In the genomic region with DNA sequence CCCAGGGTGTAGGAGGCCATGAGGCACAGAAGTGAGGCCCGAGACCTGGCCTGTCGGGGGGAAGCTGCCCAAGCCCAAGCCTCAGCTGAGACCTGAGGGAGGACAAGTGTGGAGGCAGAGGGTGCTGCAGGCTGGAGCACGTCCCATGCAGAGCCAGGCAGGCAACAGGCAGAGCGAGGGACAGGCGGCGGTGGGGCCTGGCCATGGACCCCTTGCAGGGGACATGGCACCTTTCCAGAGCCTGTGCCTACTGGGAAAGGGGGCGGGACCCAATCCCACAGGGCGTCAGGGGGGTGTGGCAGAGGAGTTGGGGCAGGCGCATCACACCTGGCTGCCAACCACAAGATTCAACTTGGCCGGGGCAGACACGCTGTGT, we compare ENCODE assay signal across 16 cellular contexts. TPM values are rescaled to one million over a fixed set of nuclear protein-coding genes. Genes with fewer than 3 reads are reported as not detected.
DNase-seq lines count a peak whose midpoint lies in the region; ATAC-seq and TF ChIP-seq lines count a peak whose summit lies in the region.
"Had no signal": no experiment of that assay in that cellular context is flagged by ENCODE, and none has a peak within 500 bp of the region (broad histone marks: within the 10 kb centered on the region; RNA-seq: fewer than 3 reads in every experiment).

No MANE protein-coding gene starts in this region.

- H3K27ac Mint-ChIP-seq in CD4-positive, alpha-beta T cell = peak overlapping the region; percentile 90
- H3K27ac Mint-ChIP-seq in T-cell (peak overlapping the region; percentile 41 to 90), nephron (peak overlapping the region; percentile 69 to 70 (median 69)), nephron progenitor cell (no peak overlapping the region)

- no peak for DNase-seq in CD4-positive, alpha-beta T cell
- DNase-seq in T-cell (no peak), heart right ventricle (peak in 1 of 2 donors; percentile 15), nephron progenitor cell (no peak)
- DNase-seq: activated CD8-positive, alpha-beta T cell treated with anti-CD3 and anti-CD28 coated beads, Interleukin-2, amount 10 ng/mL, durations not matched to agents 7 days and 5 days; C1 segment of cervical spinal cord; DND-41; Karpas-422; NCI-H345; stimulated activated CD4-positive, alpha-beta T cell treated with anti-CD3 and anti-CD28 coated beads, Interleukin-4, amount 100 ng/mL, for 24 hours; thyroid gland had no signal

- H3K4me1 ChIP-seq in heart right ventricle = peaks cover 5 to 68% (median 36%) of the 10 kb centered on the region in 9 donors

- H3K36me3 ChIP-seq in heart right ventricle = no peaks in the 10 kb centered on the region
- H3K36me3 ChIP-seq: thyroid gland had no signal

- ATAC-seq in CD4-positive, alpha-beta T cell (ENCODE audit: poor library complexity) = no peak
- no peak for ATAC-seq in T-cell (replicated peaks in 1 of 4)
- peak in 2 of 8 donors; percentile 1 to 12 for ATAC-seq in heart right ventricle
- ATAC-seq in HG03460 (IDR thresholded peaks at IDR 0.05; ENCODE audit: unreplicated experiment) = no peak
- no peak for ATAC-seq in GM18498 (IDR thresholded peaks at IDR 0.05; ENCODE audit: unreplicated experiment)
- no peak for ATAC-seq in HG02973 (IDR thresholded peaks at IDR 0.05; ENCODE audit: unreplicated experiment)
- ATAC-seq: activated CD8-positive, alpha-beta T cell treated with anti-CD3 and anti-CD28 coated beads, Interleukin-2, amount 10 ng/mL, durations not matched to agents 7 days and 5 days had no signal

- H3K9me3 ChIP-seq in CD4-positive, alpha-beta T cell (ENCODE audit: control insufficient read depth, low read length) = no peaks in the 10 kb centered on the region
- H3K9me3 ChIP-seq in heart right ventricle = no peaks in the 10 kb centered on the region
- H3K9me3 ChIP-seq: thyroid gland had no signal

- no peak for TF ChIP-seq CTCF in CD4-positive, alpha-beta T cell (IDR thresholded peaks at IDR 0.05)
- TF ChIP-seq CTCF in heart right ventricle (IDR thresholded peaks at IDR 0.05) (no peak), nephron (IDR thresholded peaks at IDR 0.05; ENCODE audit: unreplicated experiment in 3 of 3) (no peak), nephron progenitor cell (IDR thresholded peaks at IDR 0.05) (no peak)

- H3K36me3 Mint-ChIP-seq in CD4-positive, alpha-beta T cell (ENCODE audit: low read depth) = no peaks in the 10 kb centered on the region
- H3K36me3 Mint-ChIP-seq in T-cell = no peaks in the 10 kb centered on the region
- no peaks in the 10 kb centered on the region for H3K36me3 Mint-ChIP-seq in nephron (ENCODE audit: low read depth)
- no peaks in the 10 kb centered on the region for H3K36me3 Mint-ChIP-seq in nephron progenitor cell (ENCODE audit: low read depth)

- peak overlapping the region; percentile 34 for H3K4me3 Mint-ChIP-seq in CD4-positive, alpha-beta T cell
- peak overlapping the region in 2 of 3 donors; percentile 25 to 79 for H3K4me3 Mint-ChIP-seq in T-cell
- no peak overlapping the region for H3K4me3 Mint-ChIP-seq in nephron
- H3K4me3 Mint-ChIP-seq in nephron progenitor cell = no peak overlapping the region

- no peaks in the 10 kb centered on the region for H3K27me3 Mint-ChIP-seq in CD4-positive, alpha-beta T cell
- no peaks in the 10 kb centered on the region for H3K27me3 Mint-ChIP-seq in T-cell
- H3K27me3 Mint-ChIP-seq in nephron (ENCODE audit: low read depth) = peaks cover 6% of the 10 kb centered on the region
- no peaks in the 10 kb centered on the region for H3K27me3 Mint-ChIP-seq in nephron progenitor cell (ENCODE audit: low read depth, poor library complexity)

- no peaks in the 10 kb centered on the region for H3K9me3 Mint-ChIP-seq in CD4-positive, alpha-beta T cell
- H3K9me3 Mint-ChIP-seq in T-cell (no peaks in the 10 kb centered on the region), nephron (no peaks in the 10 kb centered on the region), nephron progenitor cell (no peaks in the 10 kb centered on the region)

- no peak overlapping the region for H3K27ac ChIP-seq in CD4-positive, alpha-beta T cell (ENCODE audit: low read depth, low read length)
- H3K27ac ChIP-seq in heart right ventricle = peak overlapping the region in 9 of 10 donors; percentile 1 to 80 (median 58)
- H3K27ac ChIP-seq: thyroid gland had no signal

- POLR2A ChIA-PET in CD4-positive, alpha-beta T cell (lab: Charles Lee) = interaction anchor here (1.5 to 3.3 kb wide), 3 partner anchors 8 to 39 kb away, joined by 3 to 15 read pairs (median 6); a partner anchor contains a TSS
- POLR2A ChIA-PET in T-cell (lab: Charles Lee) = no interaction called here

- no peak overlapping the region for H3K4me3 ChIP-seq in heart right ventricle
- H3K4me3 ChIP-seq: thyroid gland had no signal

- H3K27me3 ChIP-seq in CD4-positive, alpha-beta T cell (ENCODE audit: control insufficient read depth, insufficient read depth, low read length) = no peaks in the 10 kb centered on the region
- H3K27me3 ChIP-seq in heart right ventricle = no peaks in the 10 kb centered on the region
- H3K27me3 ChIP-seq: thyroid gland had no signal

- 81% methylated on average over 11 of the region's 11 CpGs for WGBS in heart right ventricle, 2 donors

- intact Hi-C loops in CD4-positive, alpha-beta T cell (cut with DNase I, micrococcal nuclease) = no loop called here
- intact Hi-C loops in heart right ventricle (cut with DNase I) = loop anchor here in 4 of 10 donors (2.0 to 5.0 kb wide), 4 partner anchors 20 to 1471 kb away; no protein-coding TSS in a partner anchor

- H3K4me1 Mint-ChIP-seq in CD4-positive, alpha-beta T cell (ENCODE audit: low read depth) = peaks cover 41% of the 10 kb centered on the region
- peaks cover 50 to 55% (median 53%) of the 10 kb centered on the region in 3 donors for H3K4me1 Mint-ChIP-seq in T-cell
- H3K4me1 Mint-ChIP-seq in nephron = peaks cover 31% of the 10 kb centered on the region
- H3K4me1 Mint-ChIP-seq in nephron progenitor cell = peaks cover 37% of the 10 kb centered on the region

- CTCF ChIA-PET in CD4-positive, alpha-beta T cell (lab: Charles Lee) = no interaction called here
- CTCF ChIA-PET in T-cell (lab: Charles Lee) = no interaction called here

RNA-seq across cellular contexts. Expression of a gene that starts 4.3 kb away (rescaled TPM):
- under 1 TPM in 1 of 2 experiments, not detected in 1; 0.50 TPM for total RNA-seq in CD4-positive, alpha-beta T cell
- total RNA-seq in T-cell (under 1 TPM in 1 of 5 donors, not detected in 4; 0.39 TPM), heart right ventricle (under 1 TPM in 3 of 10 donors, not detected in 7; 0.36 to 0.55 (median 0.46) TPM)
- 1 to 10 TPM in 1 of 2 donors, under 1 TPM in 1; 0.71 to 1.2 TPM for polyA plus RNA-seq in heart right ventricle
- total RNA-seq: thyroid gland had no signal

RNA-seq across cellular contexts. Expression of a gene that starts 8.3 kb away (rescaled TPM):
- not detected for total RNA-seq in CD4-positive, alpha-beta T cell
- not detected for total RNA-seq in T-cell
- total RNA-seq in heart right ventricle = not detected
- polyA plus RNA-seq in heart right ventricle = not detected
- total RNA-seq: activated CD8-positive, alpha-beta T cell treated with anti-CD3 and anti-CD28 coated beads, Interleukin-2, amount 10 ng/mL, durations not matched to agents 7 days and 5 days; thyroid gland had no signal

RNA-seq across cellular contexts. Expression of a gene that starts 9.8 kb away (rescaled TPM):
- 100 to 1,000 TPM; 228 to 232 TPM for total RNA-seq in CD4-positive, alpha-beta T cell
- total RNA-seq in T-cell = 100 to 1,000 TPM; 286 to 514 (median 375) TPM
- 10 to 100 TPM; 16.0 to 57.2 (median 20.8) TPM for total RNA-seq in heart right ventricle
- polyA plus RNA-seq in heart right ventricle = 10 to 100 TPM; 21.3 to 21.5 TPM

RNA-seq across cellular contexts. Expression of a gene that starts 48.6 kb away (rescaled TPM):
- not detected for total RNA-seq in CD4-positive, alpha-beta T cell
- total RNA-seq in T-cell (under 1 TPM in 2 of 5 donors, not detected in 3; 0.10 to 0.12 TPM), heart right ventricle (1 to 10 TPM; 2.3 to 4.9 (median 3.5) TPM)
- polyA plus RNA-seq in heart right ventricle = 1 to 10 TPM in 1 of 2 donors, under 1 TPM in 1; 0.09 to 6.5 TPM
- total RNA-seq: liver, thyroid gland had no signal
- polyA plus RNA-seq: liver had no signal

Comparison
In these comparisons a context has a peak if more than half of its experiments do, and no peak if none do; other contexts are left out.
1. H3K4me3 Mint-ChIP-seq: peak in CD4-positive, alpha-beta T cell (single experiment) and T-cell (2 of 3); none in nephron (0 of 3) and nephron progenitor cell (single experiment).